In the genomic region with DNA sequence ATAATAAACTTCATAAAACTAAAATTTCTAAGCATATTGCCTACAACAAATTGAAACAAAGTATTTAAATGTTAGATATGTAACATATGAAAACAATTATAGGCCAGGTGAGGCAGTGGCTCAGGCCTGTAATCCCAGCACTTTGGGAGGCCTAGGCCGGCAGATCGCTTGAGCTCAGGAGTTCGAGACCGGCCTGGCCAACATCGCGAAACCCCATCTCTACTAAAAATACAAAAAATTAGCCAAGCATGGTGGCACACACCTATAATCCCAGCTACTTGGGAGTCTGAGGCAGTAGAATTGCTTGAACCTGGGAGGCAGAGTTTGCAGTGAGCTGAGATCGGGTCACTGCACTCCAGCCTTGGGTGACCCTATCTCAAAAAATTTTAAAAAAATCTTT, we compare ENCODE assay signal across 8 cellular contexts. TPM values are rescaled to one million over a fixed set of nuclear protein-coding genes. Genes with fewer than 3 reads are reported as not detected.
DNase-seq lines count a peak whose midpoint lies in the region; ATAC-seq and TF ChIP-seq lines count a peak whose summit lies in the region.
"Not testable (repeated sequence)": the region's sequence is repeated elsewhere in the genome, so short reads cannot be mapped to it uniquely, and the experiment has no call there.

No MANE protein-coding gene starts in this region.

- not testable (repeated sequence) for H3K9me3 Mint-ChIP-seq in CD8-positive, alpha-beta memory T cell; activated T-helper 17 cell treated with anti-CD3 and anti-CD28 coated beads, Interleukin-2, amount 50 U/mL, for 72 hours; dendritic cell treated with granulocyte-macrophage colony-stimulating factor and Interleukin-4, amounts not matched to agents 40 ng/mL and 50 ng/mL, for 4 days

- H4K20me1 ChIP-seq in Loucy (ENCODE audit: insufficient read depth, low read length, poor library complexity, severe bottlenecking) = peaks cover 65% of the 10 kb centered on the region

- intact Hi-C loops in dendritic cell treated with granulocyte-macrophage colony-stimulating factor and Interleukin-4, amounts not matched to agents 40 ng/mL and 50 ng/mL, for 4 days (cut with micrococcal nuclease); lower lobe of right lung (cut with DNase I); gastrocnemius medialis (cut with DNase I; ENCODE audit: low total_unique reads); transverse colon (cut with DNase I; ENCODE audit: low total_unique reads): not testable (repeated sequence)

- peak overlapping the region; percentile 85 for H3K4me2 ChIP-seq in Loucy (ENCODE audit: low read depth, low read length, poor library complexity, severe bottlenecking)

- H3K27me3 ChIP-seq in CD8-positive, alpha-beta memory T cell (ENCODE audit: insufficient read depth, low read length, poor library complexity, severe bottlenecking); lower lobe of right lung (ENCODE audit: low read depth); gastrocnemius medialis; transverse colon: not testable (repeated sequence)
- peaks cover 11% of the 10 kb centered on the region for H3K27me3 ChIP-seq in Loucy (ENCODE audit: insufficient read depth, low read length, poor library complexity, severe bottlenecking)

- H3F3A ChIP-seq in Loucy (ENCODE audit: low read depth) = peaks cover 12% of the 10 kb centered on the region

- peak overlapping the region; percentile 89 to 99 (median 99) for H3K4me3 Mint-ChIP-seq in CD8-positive, alpha-beta memory T cell
- peak overlapping the region; percentile 89 for H3K4me3 Mint-ChIP-seq in T-helper 17 cell
- peak overlapping the region; percentile 99 for H3K4me3 Mint-ChIP-seq in activated T-helper 17 cell treated with anti-CD3 and anti-CD28 coated beads, Interleukin-2, amount 50 U/mL, for 72 hours
- H3K4me3 Mint-ChIP-seq in dendritic cell treated with granulocyte-macrophage colony-stimulating factor and Interleukin-4, amounts not matched to agents 40 ng/mL and 50 ng/mL, for 4 days = peak overlapping the region; percentile 75

- peaks cover 14 to 65% (median 16%) of the 10 kb centered on the region in 3 donors for H3K36me3 Mint-ChIP-seq in CD8-positive, alpha-beta memory T cell
- H3K36me3 Mint-ChIP-seq in T-helper 17 cell (ENCODE audit: low read depth) = peaks cover 16% of the 10 kb centered on the region
- peaks cover 86% of the 10 kb centered on the region for H3K36me3 Mint-ChIP-seq in activated T-helper 17 cell treated with anti-CD3 and anti-CD28 coated beads, Interleukin-2, amount 50 U/mL, for 72 hours (ENCODE audit: low read depth)
- H3K36me3 Mint-ChIP-seq in dendritic cell treated with granulocyte-macrophage colony-stimulating factor and Interleukin-4, amounts not matched to agents 40 ng/mL and 50 ng/mL, for 4 days (ENCODE audit: low read depth) = peaks cover 55% of the 10 kb centered on the region

- H3K36me3 ChIP-seq in CD8-positive, alpha-beta memory T cell (ENCODE audit: insufficient read depth, low read length); Loucy (ENCODE audit: insufficient read depth, low read length); lower lobe of right lung; gastrocnemius medialis; transverse colon: not testable (repeated sequence)

- not testable (repeated sequence) for TF ChIP-seq CTCF in Loucy (conservative IDR thresholded peaks at IDR 0.05; ENCODE audit: low read length); lower lobe of right lung (IDR thresholded peaks at IDR 0.05); gastrocnemius medialis (IDR thresholded peaks at IDR 0.05 in 4 of 5, conservative IDR thresholded peaks at IDR 0.05 in 1 of 5); transverse colon (IDR thresholded peaks at IDR 0.05)

- H3K9me2 ChIP-seq in Loucy (replicated peaks; ENCODE audit: low read depth, low read length) = not testable (repeated sequence)

- H3K27ac ChIP-seq in CD8-positive, alpha-beta memory T cell (ENCODE audit: low read depth, low read length) = peak overlapping the region; percentile 94
- H3K27ac ChIP-seq in lower lobe of right lung (peak overlapping the region; percentile 32), gastrocnemius medialis (peak overlapping the region; percentile 84 to 92 (median 86)), transverse colon (peak overlapping the region in 3 of 4 donors; percentile 96 to 98 (median 97))

- H3K4me1 Mint-ChIP-seq in CD8-positive, alpha-beta memory T cell = peaks cover 40 to 50% (median 48%) of the 10 kb centered on the region in 3 donors
- H3K4me1 Mint-ChIP-seq in T-helper 17 cell = peaks cover 42% of the 10 kb centered on the region
- H3K4me1 Mint-ChIP-seq in activated T-helper 17 cell treated with anti-CD3 and anti-CD28 coated beads, Interleukin-2, amount 50 U/mL, for 72 hours = peaks cover 17% of the 10 kb centered on the region
- peaks cover 26% of the 10 kb centered on the region for H3K4me1 Mint-ChIP-seq in dendritic cell treated with granulocyte-macrophage colony-stimulating factor and Interleukin-4, amounts not matched to agents 40 ng/mL and 50 ng/mL, for 4 days (ENCODE audit: low read depth)

- ATAC-seq in T-helper 17 cell; activated T-helper 17 cell treated with anti-CD3 and anti-CD28 coated beads, Interleukin-2, amount 50 U/mL, for 72 hours (replicated peaks); lower lobe of right lung; gastrocnemius medialis: not testable (repeated sequence)

- peaks cover 22% of the 10 kb centered on the region for H3K4me1 ChIP-seq in CD8-positive, alpha-beta memory T cell (ENCODE audit: insufficient read depth, low read length)
- peaks cover 40% of the 10 kb centered on the region for H3K4me1 ChIP-seq in Loucy (ENCODE audit: insufficient read depth, low read length, poor library complexity, severe bottlenecking)
- peaks cover 58% of the 10 kb centered on the region for H3K4me1 ChIP-seq in lower lobe of right lung
- not testable (repeated sequence) for H3K4me1 ChIP-seq in gastrocnemius medialis
- peaks cover 6 to 56% (median 17%) of the 10 kb centered on the region in 4 donors for H3K4me1 ChIP-seq in transverse colon

- POLR2A ChIA-PET in CD8-positive, alpha-beta memory T cell (lab: Charles Lee) = interaction anchor here (2.8 kb wide), 1 partner anchor 12 kb away, joined by 14 read pairs; no protein-coding TSS in a partner anchor

- not testable (repeated sequence) for TF ChIP-seq POLR2A in gastrocnemius medialis (IDR thresholded peaks at IDR 0.05); transverse colon (IDR thresholded peaks at IDR 0.05)

- CTCF ChIA-PET in CD8-positive, alpha-beta memory T cell (lab: Charles Lee) = interaction anchor here (0.9 to 1.1 kb wide), 2 partner anchors 11 to 31 kb away, joined by 3 to 5 read pairs; no protein-coding TSS in a partner anchor

- DNase-seq in CD8-positive, alpha-beta memory T cell; T-helper 17 cell; lower lobe of right lung; gastrocnemius medialis; transverse colon: not testable (repeated sequence)

- H3K9ac ChIP-seq in Loucy (ENCODE audit: low read depth, low read length, poor library complexity, severe bottlenecking) = peak overlapping the region; percentile 97

- in situ Hi-C loops in gastrocnemius medialis (cut with MboI; ENCODE audit: low sequenced_read_pairs in 4 of 4) = loop anchor here in 2 of 4 donors (25.0 kb wide), 2 partner anchors 231 to 256 kb away; partner anchors contain the start of genes FMC1 (in 1 of the 2) and LUC7L2 (in 1 of the 2)
- in situ Hi-C loops in transverse colon (cut with MboI; ENCODE audit: low pct_ligation_motif_present in 1 of 4, low pct_unique_long_range_greater_than_20kb in 1 of 4, low sequenced_read_pairs in 3 of 4) = not testable (repeated sequence)

- TF ChIP-seq EP300 in transverse colon (IDR thresholded peaks at IDR 0.05; ENCODE audit: low read depth) = not testable (repeated sequence)

- 57 to 72% methylated on average over 7 of the region's 7 CpGs for WGBS in transverse colon (ENCODE audit: low coverage in 1 of 2), 2 donors

- not testable (repeated sequence) for H3K9me3 ChIP-seq in CD8-positive, alpha-beta memory T cell (ENCODE audit: low read length); Loucy (ENCODE audit: insufficient read depth, low read depth, low read length); T-helper 17 cell (ENCODE audit: control insufficient read depth, low read length, poor library complexity, severe bottlenecking); lower lobe of right lung; gastrocnemius medialis; transverse colon

- peak overlapping the region; percentile 67 for H3K4me3 ChIP-seq in CD8-positive, alpha-beta memory T cell (ENCODE audit: low read length)
- H3K4me3 ChIP-seq in Loucy (ENCODE audit: low read length, poor library complexity, severe bottlenecking) (peak overlapping the region; percentile 81), lower lobe of right lung (peak overlapping the region; percentile 97), gastrocnemius medialis (peak overlapping the region in 1 of 4 donors; percentile 90), transverse colon (peak overlapping the region in 2 of 4 donors; percentile 8 to 90)

- peaks cover 90% of the 10 kb centered on the region for H3K79me2 ChIP-seq in Loucy (ENCODE audit: insufficient read depth, low read length)

- peaks cover 0 to 13% of the 10 kb centered on the region in 2 donors for H3K27me3 Mint-ChIP-seq in CD8-positive, alpha-beta memory T cell
- H3K27me3 Mint-ChIP-seq in T-helper 17 cell; activated T-helper 17 cell treated with anti-CD3 and anti-CD28 coated beads, Interleukin-2, amount 50 U/mL, for 72 hours; dendritic cell treated with granulocyte-macrophage colony-stimulating factor and Interleukin-4, amounts not matched to agents 40 ng/mL and 50 ng/mL, for 4 days: not testable (repeated sequence)

- H3K27ac Mint-ChIP-seq in CD8-positive, alpha-beta memory T cell = peak overlapping the region in 6 of 8 donors; percentile 85 to 97 (median 90)
- H3K27ac Mint-ChIP-seq in T-helper 17 cell = peak overlapping the region; percentile 99
- H3K27ac Mint-ChIP-seq in activated T-helper 17 cell treated with anti-CD3 and anti-CD28 coated beads, Interleukin-2, amount 50 U/mL, for 72 hours = peak overlapping the region; percentile 94
- peak overlapping the region; percentile 89 for H3K27ac Mint-ChIP-seq in dendritic cell treated with granulocyte-macrophage colony-stimulating factor and Interleukin-4, amounts not matched to agents 40 ng/mL and 50 ng/mL, for 4 days

- H2AFZ ChIP-seq in Loucy (ENCODE audit: low read length) = not testable (repeated sequence)

RNA-seq across cellular contexts. Expression of gene ZC3HAV1, which starts 3.3 kb away (rescaled TPM):
- total RNA-seq in CD8-positive, alpha-beta memory T cell = 10 to 100 TPM; 89.9 to 92.8 TPM
- polyA plus RNA-seq in CD8-positive, alpha-beta memory T cell = 153 TPM
- total RNA-seq in T-helper 17 cell (100 to 1,000 TPM; 154 to 177 TPM), lower lobe of right lung (43.6 TPM), gastrocnemius medialis (10 to 100 TPM in 1 of 4 donors, 1 to 10 TPM in 3; 3.5 to 10.4 (median 4.5) TPM), transverse colon (10 to 100 TPM; 11.7 to 40.6 (median 34.5) TPM)
- 100 to 1,000 TPM; 111 to 150 TPM for total RNA-seq in activated T-helper 17 cell treated with anti-CD3 and anti-CD28 coated beads, Interleukin-2, amount 50 U/mL, for 72 hours

Comparison
In these comparisons a context has a peak if more than half of its experiments do, and no peak if none do; other contexts are left out.
1. H3K27ac ChIP-seq: peak in every context shown above with its lines; median percentile 97 in transverse colon; 94 in CD8-positive, alpha-beta memory T cell; 86 in gastrocnemius medialis; 32 in lower lobe of right lung.